1 cellular context compared by ENCODE assay signal in genomic region chr3:44761347-44762169, GRCh38.
TF ChIP-seq lines count a peak whose summit lies in the region.

Gene KIAA1143, minus strand, starts transcription at chr3:44761619. Its CDS starts 17 bp downstream, at chr3:44761602.
Gene KIF15, plus strand, starts transcription at chr3:44761794. Its CDS starts 72 bp downstream, at chr3:44761866.

TF ChIP-seq in K562, 482 proteins besides CTCF, POLR2A, EP300 and RAD21 (continued from another document and continues in another):
- TF ChIP-seq CTCFL (IDR thresholded peaks at IDR 0.05; ENCODE audit: borderline replicate concordance, insufficient read depth, low read depth, low read length, poor library complexity, severe bottlenecking) (no peak), ZBTB7A (IDR thresholded peaks at IDR 0.05; ENCODE audit: borderline replicate concordance, control insufficient read depth, low read depth, low read length) (peak; percentile 13; the same call in 1 of the 2 replicates), MYC (IDR thresholded peaks at IDR 0.05; ENCODE audit: low read depth, low read length) (peak; percentile 97), MYC (CRISPR knock-in tag; IDR thresholded peaks at IDR 0.05; ENCODE audit: borderline replicate concordance, low read depth) (peak; percentile 91; the same call in 1 of the 2 replicates), THRA (IDR thresholded peaks at IDR 0.05) (no peak), CREB3 (tag; conservative IDR thresholded peaks at IDR 0.05; ENCODE audit: low read depth) (no peak), CBFA2T3 (IDR thresholded peaks at IDR 0.05) (no peak), ZNF232 (CRISPR knock-in tag; IDR thresholded peaks at IDR 0.05) (no peak), ZNF143 (CRISPR knock-in tag; IDR thresholded peaks at IDR 0.05) (peak; percentile 58; the same call in 1 of the 2 replicates), ZNF311 (CRISPR knock-in tag; IDR thresholded peaks at IDR 0.05) (0 out of 2 replicates have a peak, but pooled peaks have one; percentile 12), ZNF282 (CRISPR knock-in tag; IDR thresholded peaks at IDR 0.05) (no peak), MAFF (IDR thresholded peaks at IDR 0.05; ENCODE audit: low read length) (no peak), ZNF217 (CRISPR knock-in tag; IDR thresholded peaks at IDR 0.05) (0 out of 2 replicates have a peak, but pooled peaks have one; percentile 17), KDM4B (IDR thresholded peaks at IDR 0.05; ENCODE audit: borderline replicate concordance in 2 of 2, low read depth in 1 of 2) (peak in 1 of 2 experiments; percentile 93; a peak in 2 of 4 replicates), TAF9B (IDR thresholded peaks at IDR 0.05; ENCODE audit: partially characterized antibody) (peak; percentile 85), CTBP1 (IDR thresholded peaks at IDR 0.05; ENCODE audit: borderline replicate concordance) (peak; percentile 86), ZNF584 (CRISPR knock-in tag; IDR thresholded peaks at IDR 0.05; ENCODE audit: low read depth) (peak; percentile 56; the same call in 1 of the 2 replicates), BRF2 (IDR thresholded peaks at IDR 0.05; ENCODE audit: borderline replicate concordance, insufficient read depth, insufficient read length) (no peak), RBBP5 (IDR thresholded peaks at IDR 0.05; ENCODE audit: borderline replicate concordance, insufficient read depth, low read length, poor library complexity, severe bottlenecking) (peak; percentile 92), PCBP2 (IDR thresholded peaks at IDR 0.05; ENCODE audit: low read depth, low read length, poor library complexity, severe bottlenecking) (no peak), SUPT5H (IDR thresholded peaks at IDR 0.05) (peak; percentile 89), ZNF766 (CRISPR knock-in tag; conservative IDR thresholded peaks at IDR 0.05) (peak; percentile 65; the same call in 1 of the 2 replicates), USF1 (CRISPR knock-in tag; IDR thresholded peaks at IDR 0.05) (peak; percentile 54; the same call in 1 of the 2 replicates), LCOR (CRISPR knock-in tag; IDR thresholded peaks at IDR 0.05) (peak; percentile 99), ZNF384 (IDR thresholded peaks at IDR 0.05; ENCODE audit: low read depth, low read length) (no peak; the same call in 1 of the 2 replicates), LARP7 (IDR thresholded peaks at IDR 0.05) (0 out of 2 replicates have a peak, but pooled peaks have one; percentile 44), NCOA1 (IDR thresholded peaks at IDR 0.05; ENCODE audit: low read depth) (no peak; the same call in 1 of the 2 replicates), HMG20B (CRISPR knock-in tag; IDR thresholded peaks at IDR 0.05) (no peak), ZNF224 (CRISPR knock-in tag; IDR thresholded peaks at IDR 0.05) (0 out of 2 replicates have a peak, but pooled peaks have one; percentile 11), ZBTB5 (IDR thresholded peaks at IDR 0.05) (no peak), ZNF436 (CRISPR knock-in tag; IDR thresholded peaks at IDR 0.05) (no peak), ZNF696 (CRISPR knock-in tag; conservative IDR thresholded peaks at IDR 0.05) (no peak), NEUROD1 (IDR thresholded peaks at IDR 0.05; ENCODE audit: borderline replicate concordance, low read depth, low read length, partially characterized antibody) (peak; percentile 85), HDAC2 (IDR thresholded peaks at IDR 0.05) (peak; percentile 89), XRCC5 (IDR thresholded peaks at IDR 0.05; ENCODE audit: low read depth, low read length) (0 out of 2 replicates have a peak, but pooled peaks have one; percentile 72), SIRT6 (IDR thresholded peaks at IDR 0.05; ENCODE audit: low read depth, low read length) (no peak), L3MBTL2 (IDR thresholded peaks at IDR 0.05) (peak; percentile 96), NFXL1 (CRISPR knock-in tag; IDR thresholded peaks at IDR 0.05) (no peak), MAX (CRISPR knock-in tag; IDR thresholded peaks at IDR 0.05) (peak; percentile 94), TAL1 (IDR thresholded peaks at IDR 0.05) (no peak), CREM (IDR thresholded peaks at IDR 0.05; ENCODE audit: low read depth) (peak; percentile 99), CLOCK (CRISPR knock-in tag; IDR thresholded peaks at IDR 0.05; ENCODE audit: borderline replicate concordance) (no peak), E2F3 (CRISPR knock-in tag; IDR thresholded peaks at IDR 0.05) (peak; percentile 98), ZNF239 (CRISPR knock-in tag; IDR thresholded peaks at IDR 0.05) (0 out of 2 replicates have a peak, but pooled peaks have one; percentile 28), UBTF (IDR thresholded peaks at IDR 0.05; ENCODE audit: borderline replicate concordance in 1 of 2, low read depth in 2 of 2, low read length in 2 of 2) (no peak), VEZF1 (CRISPR knock-in tag; IDR thresholded peaks at IDR 0.05) (peak; percentile 52; the same call in 1 of the 2 replicates), BRF1 (IDR thresholded peaks at IDR 0.05; ENCODE audit: borderline replicate concordance, extremely low read depth, insufficient read length) (no peak), GATAD2B (IDR thresholded peaks at IDR 0.05; ENCODE audit: borderline replicate concordance) (peak; percentile 75; the same call in 1 of the 2 replicates), EHMT2 (IDR thresholded peaks at IDR 0.05) (no peak; the same call in 1 of the 2 replicates)
